ENCODE assay signal across 1 cellular context in genomic region chr4:139453371-139454110, GRCh38.
TF ChIP-seq lines count a peak whose summit lies in the region.

No MANE protein-coding gene starts in this region.

TF ChIP-seq in SK-N-SH, 30 proteins besides CTCF, POLR2A, EP300 and RAD21 (continued from another document):
- 0 out of 2 replicates have a peak, but pooled peaks have one; percentile 4 for TF ChIP-seq REST (IDR thresholded peaks at IDR 0.05; ENCODE audit: low read depth, low read length)
- 0 out of 2 replicates have a peak, but pooled peaks have one; percentile 87 for TF ChIP-seq SIN3A (IDR thresholded peaks at IDR 0.05; ENCODE audit: borderline replicate concordance, low read depth, low read length)
- no peak; the same call in 1 of the 2 replicates for TF ChIP-seq TCF12 (IDR thresholded peaks at IDR 0.05)
- peak; percentile 58; the same call in 1 of the 2 replicates for TF ChIP-seq MAX (IDR thresholded peaks at IDR 0.05; ENCODE audit: low read depth)
- TF ChIP-seq TEAD4 (IDR thresholded peaks at IDR 0.05; ENCODE audit: borderline replicate concordance, insufficient read depth): no peak
- TF ChIP-seq SMC3 (IDR thresholded peaks at IDR 0.05; ENCODE audit: low read depth, low read length): no peak
- TF ChIP-seq GABPA (IDR thresholded peaks at IDR 0.05; ENCODE audit: low read depth): peak; percentile 41; the same call in 1 of the 2 replicates
- TF ChIP-seq POLR2AphosphoS5 (IDR thresholded peaks at IDR 0.05; ENCODE audit: low read depth, low read length): peak; percentile 94
- no peak for TF ChIP-seq FOXJ3 (CRISPR knock-in tag; IDR thresholded peaks at IDR 0.05)
- peak; percentile 99 for TF ChIP-seq CHD2 (IDR thresholded peaks at IDR 0.05; ENCODE audit: low read length, partially characterized antibody)
- no peak for TF ChIP-seq IRF3 (IDR thresholded peaks at IDR 0.05; ENCODE audit: low read depth, low read length)
- TF ChIP-seq FOXM1 (IDR thresholded peaks at IDR 0.05; ENCODE audit: low read depth): no peak
- peak; percentile 47; the same call in 1 of the 2 replicates for TF ChIP-seq NFIC (IDR thresholded peaks at IDR 0.05; ENCODE audit: borderline replicate concordance)
- no peak for TF ChIP-seq RXRA (IDR thresholded peaks at IDR 0.05; ENCODE audit: borderline replicate concordance, low read depth)
- TF ChIP-seq USF2 (IDR thresholded peaks at IDR 0.05; ENCODE audit: borderline replicate concordance, low read depth, low read length): no peak
